8 cellular contexts compared by ENCODE assay signal in genomic region chr5:148826082-148826971, GRCh38. TPM values are rescaled to one million over a fixed set of nuclear protein-coding genes. Genes with fewer than 3 reads are reported as not detected.
DNase-seq lines count a peak whose midpoint lies in the region; ATAC-seq, FAIRE-seq and TF ChIP-seq lines count a peak whose summit lies in the region.

Gene ADRB2 (plus strand): TSS chr5:148826611. CDS start chr5:148826832, 221 bp downstream.

- no peaks in the 10 kb centered on the region for H3K9me3 Mint-ChIP-seq in activated CD8-positive, alpha-beta T cell treated with anti-CD3 and anti-CD28 coated beads, Interleukin-2, amount 10 ng/mL, durations not matched to agents 7 days and 5 days (ENCODE audit: insufficient read depth)

- peaks cover 49% of the 10 kb centered on the region for H3K4me1 Mint-ChIP-seq in activated CD8-positive, alpha-beta T cell treated with anti-CD3 and anti-CD28 coated beads, Interleukin-2, amount 10 ng/mL, durations not matched to agents 7 days and 5 days (ENCODE audit: low read depth)

- DNase-seq in A549 (ENCODE audit: low read depth in 1 of 2, low spot score in 1 of 2) (peak; percentile 84 to 90), NCI-H510A (lab: John Stamatoyannopoulos, UW) (peak; percentile 91), lung (ENCODE audit: low spot score) (peak; percentile 97)
- DNase-seq in activated CD8-positive, alpha-beta T cell treated with anti-CD3 and anti-CD28 coated beads, Interleukin-2, amount 10 ng/mL, durations not matched to agents 7 days and 5 days = peak; percentile 94
- peak; percentile 64 to 83 (median 72) for DNase-seq in stimulated activated CD4-positive, alpha-beta T cell treated with anti-CD3 and anti-CD28 coated beads, TNF-alpha, amount 100 ng/mL, for 24 hours (ENCODE audit: low read depth in 3 of 3)

- CTCF ChIA-PET in A549 (lab: Yijun Ruan, JAX) = interaction anchor here (0.7 to 2.3 kb wide), 7 partner anchors 11 to 289 kb away, joined by 3 to 10 read pairs (median 4); no protein-coding TSS in a partner anchor
- CTCF ChIA-PET in activated CD8-positive, alpha-beta T cell treated with anti-CD3 and anti-CD28 coated beads, Interleukin-2, amount 10 ng/mL, durations not matched to agents 7 days and 5 days (lab: Charles Lee) = interaction anchor here (0.9 to 3.4 kb wide), 10 partner anchors 18 to 209 kb away, joined by 3 to 18 read pairs (median 3); no protein-coding TSS in a partner anchor

- WGBS in A549 (ENCODE audit: missing lambda C conversion rate) = 2% methylated on average over 45 of the region's 66 CpGs
- 3% methylated on average over 66 of the region's 66 CpGs for WGBS in ectodermal cell, 2 experiments
- 1 to 2% methylated on average over 57 to 66 of the region's 66 CpGs for WGBS in lung, 2 donors

- POLR2A ChIA-PET in A549 (lab: Yijun Ruan, JAX) = interaction anchor here (0.6 to 1.0 kb wide), 4 partner anchors 29 to 185 kb away, joined by 3 to 5 read pairs (median 3); no protein-coding TSS in a partner anchor
- POLR2A ChIA-PET in activated CD8-positive, alpha-beta T cell treated with anti-CD3 and anti-CD28 coated beads, Interleukin-2, amount 10 ng/mL, durations not matched to agents 7 days and 5 days (lab: Charles Lee) = interaction anchor here (0.6 to 1.3 kb wide), 3 partner anchors 19 to 26 kb away, joined by 3 read pairs; no protein-coding TSS in a partner anchor

- FAIRE-seq in A549 (lab: Jason Lieb, UNC) = no peak

- peak within 1 kb of the TSS; percentile 84 for H3K27ac Mint-ChIP-seq in activated CD8-positive, alpha-beta T cell treated with anti-CD3 and anti-CD28 coated beads, Interleukin-2, amount 10 ng/mL, durations not matched to agents 7 days and 5 days

- H3K27me3 ChIP-seq in ectodermal cell (ENCODE audit: control insufficient read depth, insufficient read depth, low read length, poor library complexity, severe bottlenecking) = peaks cover 40% of the 10 kb centered on the region
- no peaks in the 10 kb centered on the region for H3K27me3 ChIP-seq in lung (ENCODE audit: control insufficient read depth, insufficient read depth)

- peak; percentile 95 to 98 for ATAC-seq in A549
- ATAC-seq in GM18873 (IDR thresholded peaks at IDR 0.05; ENCODE audit: low FRiP score, unreplicated experiment) = peak; percentile 97
- ATAC-seq in HG03108 (IDR thresholded peaks at IDR 0.05; ENCODE audit: unreplicated experiment) = peak; percentile 95
- peak; percentile 95 for ATAC-seq in activated CD8-positive, alpha-beta T cell treated with anti-CD3 and anti-CD28 coated beads, Interleukin-2, amount 10 ng/mL, durations not matched to agents 7 days and 5 days
- ATAC-seq in lung (ENCODE audit: insufficient read depth, low FRiP score) = peak; percentile 96

- peak within 1 kb of the TSS; percentile 44 to 78 for H3K27ac ChIP-seq in A549
- H3K27ac ChIP-seq in ectodermal cell (ENCODE audit: insufficient read depth, low read depth, low read length, poor library complexity, severe bottlenecking) = no peak within 1 kb of the TSS
- H3K27ac ChIP-seq in lung (ENCODE audit: low read depth in 1 of 2, low read length in 1 of 2) = peak within 1 kb of the TSS; percentile 92

- TF ChIP-seq CTCF in A549 (IDR thresholded peaks at IDR 0.05) (no peak), lung (IDR thresholded peaks at IDR 0.05; ENCODE audit: control extremely low read depth, extremely low read depth) (no peak)

- peaks cover 65% of the 10 kb centered on the region for H3K27me3 Mint-ChIP-seq in activated CD8-positive, alpha-beta T cell treated with anti-CD3 and anti-CD28 coated beads, Interleukin-2, amount 10 ng/mL, durations not matched to agents 7 days and 5 days (ENCODE audit: low read depth)

- H3K4me3 ChIP-seq in A549 (peak within 1 kb of the TSS; percentile 48), ectodermal cell (ENCODE audit: insufficient read depth, low read depth, low read length) (peak within 1 kb of the TSS; percentile 62), lung (peak within 1 kb of the TSS; percentile 69)

- H3K4me1 ChIP-seq in A549 (0 out of 3 replicates have a peak, but pooled peaks cover 4% of the 10 kb centered on the region), ectodermal cell (ENCODE audit: control insufficient read depth, insufficient read depth, low read length) (no peaks in the 10 kb centered on the region), lung (ENCODE audit: control insufficient read depth in 2 of 2, insufficient read depth in 2 of 2, low read length in 2 of 2) (peaks cover 4 to 6% of the 10 kb centered on the region in 2 donors)

- peak within 1 kb of the TSS; percentile 78 for H3K4me3 Mint-ChIP-seq in activated CD8-positive, alpha-beta T cell treated with anti-CD3 and anti-CD28 coated beads, Interleukin-2, amount 10 ng/mL, durations not matched to agents 7 days and 5 days

- no peaks in the 10 kb centered on the region for H3K36me3 ChIP-seq in ectodermal cell (ENCODE audit: control insufficient read depth, insufficient read depth, low read length)
- H3K36me3 ChIP-seq in lung (ENCODE audit: control insufficient read depth in 2 of 2, insufficient read depth in 2 of 2, low read length in 2 of 2) = no peaks in the 10 kb centered on the region

- no peak for TF ChIP-seq EP300 in A549 (IDR thresholded peaks at IDR 0.05)

- peak within 1 kb of the TSS; percentile 84 for H3K4me2 ChIP-seq in A549

- no peak for TF ChIP-seq RAD21 in A549 (conservative IDR thresholded peaks at IDR 0.05 in 1 of 2, IDR thresholded peaks at IDR 0.05 in 1 of 2)

- H3K36me3 Mint-ChIP-seq in activated CD8-positive, alpha-beta T cell treated with anti-CD3 and anti-CD28 coated beads, Interleukin-2, amount 10 ng/mL, durations not matched to agents 7 days and 5 days (ENCODE audit: low read depth) = no peaks in the 10 kb centered on the region

- TF ChIP-seq POLR2A in A549 (IDR thresholded peaks at IDR 0.05; ENCODE audit: low read length) = peak; percentile 84

- H3K9me3 ChIP-seq in A549 = no peaks in the 10 kb centered on the region
- H3K9me3 ChIP-seq in ectodermal cell (ENCODE audit: control insufficient read depth, low read length) = no peaks in the 10 kb centered on the region
- H3K9me3 ChIP-seq in lung (ENCODE audit: control insufficient read depth in 2 of 2, insufficient read depth in 1 of 2, low read length in 1 of 2) = no peaks in the 10 kb centered on the region

TF ChIP-seq in A549, 52 proteins besides CTCF, POLR2A, EP300 and RAD21:
- TF ChIP-seq FOSB (CRISPR knock-in tag; IDR thresholded peaks at IDR 0.05) (no peak), SMC3 (IDR thresholded peaks at IDR 0.05) (no peak), MYC (IDR thresholded peaks at IDR 0.05; ENCODE audit: borderline replicate concordance, low read length) (no peak), JUN (IDR thresholded peaks at IDR 0.05) (peak in 1 of 2 experiments; percentile 42; a peak in 1 of 5 replicates), KDM5A (IDR thresholded peaks at IDR 0.05) (no peak), HDAC2 (IDR thresholded peaks at IDR 0.05) (no peak), MAX (IDR thresholded peaks at IDR 0.05) (peak; percentile 51; the same call in 1 of the 2 replicates), JUNB (IDR thresholded peaks at IDR 0.05) (no peak), E2F6 (IDR thresholded peaks at IDR 0.05; ENCODE audit: borderline replicate concordance, low read depth) (peak; percentile 74)

RNA-seq across cellular contexts. Expression of gene ADRB2, which starts in this region (rescaled TPM):
- polyA plus RNA-seq in A549 (2011; rRNA removed) (0.15 and 0.18 TPM in 2 replicates), A549 (2017; fragmentation: RNase III; extraction: RNeasy Plus Mini Kit Qiagen cat#74134 plus additional on column Dnase treatment) (0.34 to 0.50 TPM (median 0.37 TPM) in 3 replicates), lung (10 to 100 TPM in 1 of 2 donors, 1 to 10 TPM in 1; 3.5 to 11.0 TPM)
- polyA plus RNA-seq in A549 (2012; cell fraction: cytosol; rRNA removed) = 0.34 and 0.48 TPM in 2 replicates
- 0.60 and 0.80 TPM in 2 replicates for polyA plus RNA-seq in A549 (2012; cell fraction: nucleus; rRNA removed)
- polyA minus RNA-seq in A549 (2011; rRNA and poly(A)+ RNA removed) = 0.73 and 1.0 TPM in 2 replicates
- 1 to 10 TPM; 2.2 to 2.3 TPM for total RNA-seq in activated CD8-positive, alpha-beta T cell treated with anti-CD3 and anti-CD28 coated beads, Interleukin-2, amount 10 ng/mL, durations not matched to agents 7 days and 5 days
- polyA plus RNA-seq in ectodermal cell (2013, experiment 1 of 4) = 0.22 TPM
- polyA plus RNA-seq in ectodermal cell (2013, experiment 2 of 4) = 0.34 TPM
- polyA plus RNA-seq in ectodermal cell (2013, experiment 3 of 4) = 0.37 TPM
- polyA plus RNA-seq in ectodermal cell (2013, experiment 4 of 4) = 0.45 TPM
- total RNA-seq in lung = 10 to 100 TPM in 1 of 2 donors, 1 to 10 TPM in 1; 8.0 to 18.4 TPM
